9 cellular contexts compared by ENCODE assay signal in genomic region chr16:20879175-20880053, GRCh38. TPM values are rescaled to one million over a fixed set of nuclear protein-coding genes. Genes with fewer than 3 reads are reported as not detected.
DNase-seq lines count a peak whose midpoint lies in the region; ATAC-seq and TF ChIP-seq lines count a peak whose summit lies in the region.
"Had no signal": no experiment of that assay in that cellular context is flagged by ENCODE, and none has a peak within 500 bp of the region (broad histone marks: within the 10 kb centered on the region; RNA-seq: fewer than 3 reads in every experiment).

No MANE protein-coding gene starts in this region.

- no peaks in the 10 kb centered on the region for H3K27me3 Mint-ChIP-seq in CD4-positive, alpha-beta memory T cell
- H3K27me3 Mint-ChIP-seq: activated B cell treated with CpG ODN at 0.5 μM for 24 hours had no signal

- peak overlapping the region in 1 of 7 donors; percentile 52 for H3K27ac Mint-ChIP-seq in CD4-positive, alpha-beta memory T cell
- H3K27ac Mint-ChIP-seq: activated B cell treated with CpG ODN at 0.5 μM for 24 hours had no signal

- H3K9me3 Mint-ChIP-seq in CD4-positive, alpha-beta memory T cell = peaks cover 0 to 1% (median 0%) of the 10 kb centered on the region in 8 donors
- H3K9me3 Mint-ChIP-seq: activated B cell treated with CpG ODN at 0.5 μM for 24 hours had no signal

- CTCF ChIA-PET in CD4-positive, alpha-beta memory T cell (lab: Charles Lee; ENCODE audit: partially characterized antibody) = interaction anchor here (0.7 to 2.1 kb wide), 2 partner anchors 21 to 29 kb away, joined by 4 to 8 read pairs; partner anchors contain the start of gene DCUN1D3

- TF ChIP-seq CTCF in epithelial cell of esophagus (IDR thresholded peaks at IDR 0.05; ENCODE audit: insufficient read depth, low read depth, low read length, missing control alignments) = no peak

- H3K4me1 Mint-ChIP-seq in CD4-positive, alpha-beta memory T cell = peaks cover 33 to 44% (median 36%) of the 10 kb centered on the region in 4 donors

- H3K4me1 ChIP-seq in CD4-positive, alpha-beta memory T cell (ENCODE audit: insufficient read depth, low read length) = peaks cover 20% of the 10 kb centered on the region

- intact Hi-C loops in CD4-positive, alpha-beta memory T cell (cut with micrococcal nuclease) = no loop called here

- no peaks in the 10 kb centered on the region for H3K27me3 ChIP-seq in CD4-positive, alpha-beta memory T cell (ENCODE audit: insufficient read depth, low read length)

- H3K27ac ChIP-seq in skin epidermis = peak overlapping the region in 13 of 21 experiments; percentile 1 to 63 (median 32)
- H3K27ac ChIP-seq in CD4-positive, alpha-beta memory T cell (ENCODE audit: low read depth, low read length) = no peak overlapping the region

- peaks cover 6 to 11% of the 10 kb centered on the region in 2 donors for H3K36me3 Mint-ChIP-seq in CD4-positive, alpha-beta memory T cell

- ATAC-seq in GM18868 (IDR thresholded peaks at IDR 0.05; ENCODE audit: unreplicated experiment) (peak; percentile 52), GM19328 (IDR thresholded peaks at IDR 0.05; ENCODE audit: unreplicated experiment) (no peak)

- H3K36me3 ChIP-seq in CD4-positive, alpha-beta memory T cell (ENCODE audit: insufficient read depth, low read length) = no peaks in the 10 kb centered on the region

- H3K4me3 Mint-ChIP-seq in CD4-positive, alpha-beta memory T cell = peak overlapping the region in 2 of 8 donors; percentile 1 to 31
- H3K4me3 Mint-ChIP-seq: activated B cell treated with CpG ODN at 0.5 μM for 24 hours had no signal

- POLR2A ChIA-PET in CD4-positive, alpha-beta memory T cell (lab: Charles Lee; ENCODE audit: partially characterized antibody) = no interaction called here

- H3K9me3 ChIP-seq in CD4-positive, alpha-beta memory T cell (ENCODE audit: control insufficient read depth in 1 of 2, low read length in 2 of 2) = no peaks in the 10 kb centered on the region

- DNase-seq in MV-4-11 (lab: John Stamatoyannopoulos, UW) (peak; percentile 41), epithelial cell of esophagus (ENCODE audit: low read depth) (peak; percentile 56), Ammon's horn (ENCODE audit: low spot score) (no peak)
- DNase-seq in CD4-positive, alpha-beta memory T cell = no peak
- no peak for DNase-seq in stimulated activated CD4-positive, alpha-beta T cell treated with anti-CD3 and anti-CD28 coated beads, Interleukin-4, amount 100 ng/mL, for 4 hours
- DNase-seq: activated B cell treated with CpG ODN at 0.5 μM for 24 hours had no signal

- H3K4me3 ChIP-seq in epithelial cell of esophagus (ENCODE audit: low read length) (no peak overlapping the region), skin epidermis (no peak overlapping the region)
- H3K4me3 ChIP-seq in CD4-positive, alpha-beta memory T cell (ENCODE audit: low read length in 2 of 2) = no peak overlapping the region

RNA-seq across cellular contexts. Expression of gene DCUN1D3, which starts 20.7 kb away (rescaled TPM):
- 1 to 10 TPM; 6.2 to 7.5 TPM for total RNA-seq in CD4-positive, alpha-beta memory T cell
- polyA plus RNA-seq in CD4-positive, alpha-beta memory T cell = 1 to 10 TPM in 1 of 2 donors, under 1 TPM in 1; 0.11 to 1.1 TPM

RNA-seq across cellular contexts. Expression of gene LYRM1, which starts 21.2 kb away (rescaled TPM):
- total RNA-seq in CD4-positive, alpha-beta memory T cell = 10 to 100 TPM; 25.8 to 27.4 TPM
- polyA plus RNA-seq in CD4-positive, alpha-beta memory T cell = 10 to 100 TPM; 42.0 to 54.3 TPM

Comparison
In these comparisons a context has a peak if more than half of its experiments do, and no peak if none do; other contexts are left out.
1. DNase-seq: peak in MV-4-11 (single experiment) and epithelial cell of esophagus (single experiment); none in CD4-positive, alpha-beta memory T cell (0 of 5), Ammon's horn (single experiment) and stimulated activated CD4-positive, alpha-beta T cell treated with anti-CD3 and anti-CD28 coated beads, Interleukin-4, amount 100 ng/mL, for 4 hours (0 of 2).